In the genomic region with DNA sequence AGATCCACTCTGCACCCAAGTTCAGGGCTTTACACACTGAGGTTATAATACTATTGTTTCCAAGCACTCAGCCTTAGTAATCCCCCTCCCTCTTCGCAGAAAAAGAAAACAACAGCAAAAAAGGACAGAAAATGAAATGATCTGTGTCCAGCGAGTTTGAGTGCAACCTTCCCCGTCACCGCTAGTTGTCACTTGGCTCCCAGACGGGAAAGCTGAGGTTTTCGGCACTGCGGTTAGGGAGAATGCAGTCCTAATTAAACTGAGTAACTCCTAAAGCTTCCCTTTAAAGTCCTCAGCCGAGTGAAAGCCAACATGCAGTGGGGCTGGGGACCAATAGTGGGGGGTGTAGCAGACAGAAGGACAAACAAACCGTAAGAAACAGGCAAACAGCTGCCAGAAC, we compare ENCODE assay signal across 1 cellular context.
TF ChIP-seq lines count a peak whose summit lies in the region.

No MANE protein-coding gene starts in this region.

TF ChIP-seq in WTC11, 78 proteins besides CTCF, POLR2A, EP300 and RAD21 (continued from another document):
- TF ChIP-seq, protein P1, sequence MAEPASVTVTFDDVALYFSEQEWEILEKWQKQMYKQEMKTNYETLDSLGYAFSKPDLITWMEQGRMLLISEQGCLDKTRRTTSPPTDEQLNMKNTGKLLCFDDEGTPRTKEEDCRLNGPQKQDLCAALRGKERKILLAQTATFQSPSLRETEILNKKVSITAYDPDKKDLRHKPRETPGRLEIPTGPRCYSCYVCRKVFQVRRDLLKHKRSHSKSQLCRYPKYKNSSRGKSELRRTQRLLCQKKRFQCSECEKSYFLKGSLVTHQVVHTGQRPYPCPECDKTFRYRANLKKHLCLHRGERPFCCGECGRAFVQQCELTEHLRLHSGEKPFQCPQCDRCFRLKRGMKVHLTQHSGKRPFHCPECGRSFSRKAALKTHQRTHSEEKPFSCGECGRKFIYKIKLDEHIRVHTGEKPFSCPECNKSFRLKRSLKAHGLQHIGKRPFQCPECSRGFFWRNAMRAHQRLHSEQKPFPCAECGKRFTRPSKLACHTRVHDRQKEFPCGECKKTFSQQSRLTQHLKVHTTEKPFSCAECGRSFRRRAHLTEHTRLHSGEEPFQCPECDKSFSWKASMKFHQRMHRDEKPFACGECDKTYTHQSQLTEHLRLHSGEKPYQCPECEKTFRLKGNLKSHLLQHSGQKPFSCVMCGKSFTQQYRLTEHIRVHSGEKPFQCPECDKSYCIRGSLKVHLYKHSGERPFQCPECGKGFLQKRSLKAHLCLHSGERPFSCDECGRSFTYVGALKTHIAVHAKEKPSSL (CRISPR knock-in tag; conservative IDR thresholded peaks at IDR 0.05), result no peak
- TF ChIP-seq, protein P2, sequence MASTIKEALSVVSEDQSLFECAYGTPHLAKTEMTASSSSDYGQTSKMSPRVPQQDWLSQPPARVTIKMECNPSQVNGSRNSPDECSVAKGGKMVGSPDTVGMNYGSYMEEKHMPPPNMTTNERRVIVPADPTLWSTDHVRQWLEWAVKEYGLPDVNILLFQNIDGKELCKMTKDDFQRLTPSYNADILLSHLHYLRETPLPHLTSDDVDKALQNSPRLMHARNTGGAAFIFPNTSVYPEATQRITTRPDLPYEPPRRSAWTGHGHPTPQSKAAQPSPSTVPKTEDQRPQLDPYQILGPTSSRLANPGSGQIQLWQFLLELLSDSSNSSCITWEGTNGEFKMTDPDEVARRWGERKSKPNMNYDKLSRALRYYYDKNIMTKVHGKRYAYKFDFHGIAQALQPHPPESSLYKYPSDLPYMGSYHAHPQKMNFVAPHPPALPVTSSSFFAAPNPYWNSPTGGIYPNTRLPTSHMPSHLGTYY (CRISPR knock-in tag; IDR thresholded peaks at IDR 0.05), result no peak
TF ChIP-seq in WTC11: peak in this region for 0.
